Comparison of ENCODE assay signal across 20 cellular contexts in the genomic region with DNA sequence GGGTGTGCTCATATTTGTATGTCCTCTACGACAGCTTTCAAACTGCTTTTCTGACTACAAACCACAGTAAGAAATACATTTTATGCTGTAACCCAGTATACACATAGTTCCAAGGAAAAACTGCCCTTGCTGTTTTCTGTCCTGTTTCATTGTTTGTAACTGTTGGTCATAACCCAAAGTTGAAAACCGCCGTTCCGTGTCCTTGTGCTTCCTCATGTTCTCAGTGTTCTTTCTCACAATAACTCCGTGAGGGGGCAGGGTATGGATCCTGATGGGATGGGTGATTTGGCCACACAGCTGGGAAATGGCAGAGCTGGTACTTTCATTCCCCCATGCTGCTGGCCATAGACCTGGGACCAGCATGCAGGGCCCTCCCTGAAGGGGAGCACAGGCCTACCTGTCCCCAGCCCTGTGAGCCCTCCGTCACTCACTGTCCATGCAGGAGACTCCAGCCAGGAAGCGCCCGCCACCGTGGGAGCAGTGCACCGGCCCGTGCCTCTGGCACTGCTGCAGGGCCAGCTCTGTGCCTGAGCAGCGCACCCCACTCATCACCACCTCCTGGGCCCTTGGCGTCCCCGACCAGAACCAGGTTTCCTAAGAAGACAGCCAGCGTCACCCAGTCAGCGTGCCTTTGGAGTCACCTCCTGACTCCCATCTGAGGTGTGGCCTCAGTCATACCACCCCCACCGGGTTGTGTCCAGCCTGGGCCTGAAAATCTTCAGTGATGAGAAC. TPM values are rescaled to one million over a fixed set of nuclear protein-coding genes. Genes with fewer than 3 reads are reported as not detected.
DNase-seq lines count a peak whose midpoint lies in the region; ATAC-seq and TF ChIP-seq lines count a peak whose summit lies in the region.
"Had no signal": no experiment of that assay in that cellular context is flagged by ENCODE, and none has a peak within 500 bp of the region (broad histone marks: within the 10 kb centered on the region; RNA-seq: fewer than 3 reads in every experiment).

No MANE protein-coding gene starts in this region.

- H4K91ac ChIP-seq in mesenchymal stem cell (ENCODE audit: low read length), result no peak overlapping the region

- no peak overlapping the region for H3K4ac ChIP-seq in mesenchymal stem cell (ENCODE audit: low read depth in 1 of 2, low read length in 2 of 2)

- no peak overlapping the region for H2BK12ac ChIP-seq in mesenchymal stem cell (ENCODE audit: low read length in 2 of 2)

- peak; percentile 2 for DNase-seq in GM13977 (ENCODE audit: low spot score)
- DNase-seq in MM.1S, result no peak
- peak; percentile 43 for DNase-seq in endodermal cell
- DNase-seq in renal cortical epithelial cell (ENCODE audit: low read depth), result peak; percentile 51
- DNase-seq in mesenchymal stem cell, result no peak
- DNase-seq in medulla oblongata (ENCODE audit: extremely low spot score), result no peak
- no peak for DNase-seq in G401 (ENCODE audit: low spot score)
- DNase-seq: ACHN; AML-193; CD4-positive, CD25-positive, alpha-beta regulatory T cell; DMS153; GF-D8; HFFc6; NCI-H1417 treated with DMSO at 0.1 percent for 48 hours; NCI-H1930; NCI-H526 had no signal

- no peak overlapping the region for H3K27ac Mint-ChIP-seq in endodermal cell
- H3K27ac Mint-ChIP-seq: HFFc6 had no signal

- H3K27me3 Mint-ChIP-seq in endodermal cell (ENCODE audit: insufficient read depth), result no peaks in the 10 kb centered on the region
- H3K27me3 Mint-ChIP-seq: CD4-positive, CD25-positive, alpha-beta regulatory T cell had no signal

- H2BK5ac ChIP-seq in mesenchymal stem cell (ENCODE audit: low read depth, low read length, poor library complexity, severe bottlenecking), result no peak overlapping the region

- no peak for ATAC-seq in esophagus mucosa
- ATAC-seq: GM12878, Panc1 had no signal

- H2BK120ac ChIP-seq in mesenchymal stem cell (ENCODE audit: low read depth, low read length), result no peak overlapping the region

- no peaks in the 10 kb centered on the region for H3K27me3 ChIP-seq in MM.1S (replicated peaks; ENCODE audit: insufficient read depth, low read length)
- no peaks in the 10 kb centered on the region for H3K27me3 ChIP-seq in endodermal cell (ENCODE audit: control insufficient read depth, insufficient read depth, low read length, poor library complexity, severe bottlenecking)
- H3K27me3 ChIP-seq in mesenchymal stem cell (ENCODE audit: control insufficient read depth in 1 of 2, insufficient read depth in 1 of 2, low read length in 2 of 2), result no peaks in the 10 kb centered on the region
- H3K27me3 ChIP-seq: SJSA1 had no signal

- peaks cover 5% of the 10 kb centered on the region for H3K4me1 Mint-ChIP-seq in endodermal cell

- H3K18ac ChIP-seq in mesenchymal stem cell (ENCODE audit: low read depth in 1 of 2, low read length in 2 of 2), result no peak overlapping the region

- H3K4me3 Mint-ChIP-seq in endodermal cell, result no peak overlapping the region
- H3K4me3 Mint-ChIP-seq: CD4-positive, CD25-positive, alpha-beta regulatory T cell; HFFc6 had no signal

- peak overlapping the region; percentile 78; the same call in 1 of the 2 replicates for H3K27ac ChIP-seq in MM.1S (ENCODE audit: low read length)
- no peak overlapping the region for H3K27ac ChIP-seq in endodermal cell (ENCODE audit: low read depth, low read length)
- H3K27ac ChIP-seq in mesenchymal stem cell (ENCODE audit: low read length, poor library complexity, severe bottlenecking), result no peak overlapping the region
- H3K27ac ChIP-seq: SJSA1 had no signal

- H2AFZ ChIP-seq in MM.1S (ENCODE audit: low read length), result no peak overlapping the region
- no peak overlapping the region for H2AFZ ChIP-seq in mesenchymal stem cell (ENCODE audit: low read depth, low read length)

- no peaks in the 10 kb centered on the region for H3K79me2 ChIP-seq in MM.1S (ENCODE audit: low read length)

- H3K14ac ChIP-seq in mesenchymal stem cell (ENCODE audit: low read length in 2 of 2), result peak overlapping the region in 1 of 2 experiments; percentile 9

- in situ Hi-C loops in GM13977 (cut with MboI; ENCODE audit: low pct_unique_long_range_greater_than_20kb, low sequenced_read_pairs, unreplicated experiment) (no loop called here), G401 (cut with HindIII; ENCODE audit: low sequenced_read_pairs) (no loop called here)

- H3K79me1 ChIP-seq in mesenchymal stem cell (replicated peaks; ENCODE audit: low read length, poor library complexity, severe bottlenecking), result no peaks in the 10 kb centered on the region

- H2BK15ac ChIP-seq in mesenchymal stem cell (ENCODE audit: low read depth, poor library complexity, severe bottlenecking), result no peak overlapping the region

- no peaks in the 10 kb centered on the region for H4K20me1 ChIP-seq in MM.1S (ENCODE audit: insufficient read depth, low read length)

- H3K36me3 ChIP-seq in MM.1S (replicated peaks; ENCODE audit: insufficient read depth, low read length) (no peaks in the 10 kb centered on the region), endodermal cell (ENCODE audit: control insufficient read depth, insufficient read depth, low read length) (no peaks in the 10 kb centered on the region), mesenchymal stem cell (ENCODE audit: control insufficient read depth in 1 of 2, insufficient read depth in 2 of 2, low read depth in 1 of 2, low read length in 2 of 2) (peaks cover 54 to 80% of the 10 kb centered on the region in 2 experiments)

- H3K4me1 ChIP-seq in MM.1S (ENCODE audit: low read length) (peaks cover 63% of the 10 kb centered on the region), endodermal cell (ENCODE audit: control insufficient read depth, insufficient read depth, low read length) (peaks cover 10% of the 10 kb centered on the region), mesenchymal stem cell (ENCODE audit: control insufficient read depth, insufficient read depth, low read depth, low read length) (peaks cover 25% of the 10 kb centered on the region)

- H3K4me3 ChIP-seq in MM.1S (ENCODE audit: low read length) (no peak overlapping the region), endodermal cell (ENCODE audit: low read length) (no peak overlapping the region), mesenchymal stem cell (ENCODE audit: insufficient read depth in 1 of 2, low read depth in 1 of 2, low read length in 2 of 2) (no peak overlapping the region)
- H3K4me3 ChIP-seq: GM12878, SJSA1 had no signal

- no peaks in the 10 kb centered on the region for H3K9me3 Mint-ChIP-seq in endodermal cell
- H3K9me3 Mint-ChIP-seq: HFFc6 had no signal

- H3K9ac ChIP-seq in MM.1S (ENCODE audit: low read length) (no peak overlapping the region), endodermal cell (ENCODE audit: extremely low read depth, low read length, poor library complexity, severe bottlenecking) (no peak overlapping the region), mesenchymal stem cell (ENCODE audit: low read length) (no peak overlapping the region)

- no peak overlapping the region for H3K23ac ChIP-seq in mesenchymal stem cell (ENCODE audit: low read length in 2 of 2)

- no peaks in the 10 kb centered on the region for H3K36me3 Mint-ChIP-seq in endodermal cell (ENCODE audit: low read depth)

- WGBS in endodermal cell (ENCODE audit: insufficient coverage in 1 of 2, insufficient read length in 1 of 2), 2 experiments, result 95 to 96% methylated on average over 13 to 17 of the region's 17 CpGs
- WGBS in mesenchymal stem cell, result 94% methylated on average over 17 of the region's 17 CpGs

- peaks cover 21% of the 10 kb centered on the region for H3F3A ChIP-seq in MM.1S (ENCODE audit: insufficient read depth, low read length)

- H2AK5ac ChIP-seq in mesenchymal stem cell (ENCODE audit: low read length, severe bottlenecking), result no peak overlapping the region

- peak overlapping the region; percentile 48 for H3K4me2 ChIP-seq in MM.1S (ENCODE audit: low read depth, low read length)
- H3K4me2 ChIP-seq in mesenchymal stem cell (ENCODE audit: low read length, poor library complexity, severe bottlenecking), result no peak overlapping the region

- no peak overlapping the region for H4K8ac ChIP-seq in mesenchymal stem cell (ENCODE audit: low read length)

- no peaks in the 10 kb centered on the region for H3K9me3 ChIP-seq in MM.1S (replicated peaks; ENCODE audit: insufficient read depth, low read length)
- no peaks in the 10 kb centered on the region for H3K9me3 ChIP-seq in endodermal cell (ENCODE audit: control insufficient read depth, low read length)
- no peaks in the 10 kb centered on the region for H3K9me3 ChIP-seq in mesenchymal stem cell (ENCODE audit: control insufficient read depth, low read length)
- H3K9me3 ChIP-seq: SJSA1 had no signal

- no peaks in the 10 kb centered on the region for H3K9me2 ChIP-seq in MM.1S (replicated peaks; ENCODE audit: insufficient read depth, low read length)

- TF ChIP-seq CTCF in GM13977 (IDR thresholded peaks at IDR 0.05; ENCODE audit: extremely low read depth, insufficient read depth, missing control alignments) (no peak), MM.1S (IDR thresholded peaks at IDR 0.05; ENCODE audit: low read length) (no peak), endodermal cell (conservative IDR thresholded peaks at IDR 0.05) (no peak)

RNA-seq across cellular contexts. Expression of a gene that starts 12.7 kb away (rescaled TPM):
- under 1 TPM; 0.57 to 0.77 TPM for total RNA-seq in endodermal cell
- 4.0 TPM for polyA plus RNA-seq in endodermal cell (2013, experiment 1 of 2)
- polyA plus RNA-seq in endodermal cell (2013, experiment 2 of 2), result 4.2 TPM
- total RNA-seq in renal cortical epithelial cell, result 20.1 and 24.3 TPM in 2 replicates
- polyA plus RNA-seq in mesenchymal stem cell (2013, experiment 1 of 2), result 4.6 TPM
- polyA plus RNA-seq in mesenchymal stem cell (2013, experiment 2 of 2), result 4.5 TPM
- total RNA-seq in esophagus mucosa, result 1.1 TPM
- total RNA-seq in G401 (2014; rRNA removed; shearing (Covaris generic)), result not detected in 2 replicates
- total RNA-seq: CD4-positive, CD25-positive, alpha-beta regulatory T cell had no signal

Comparison
In these comparisons a context has a peak if more than half of its experiments do, and no peak if none do; other contexts are left out.
1. DNase-seq: peak in GM13977 (single experiment), endodermal cell (single experiment) and renal cortical epithelial cell (single experiment); none in MM.1S (single experiment), mesenchymal stem cell (single experiment), medulla oblongata (single experiment) and G401 (single experiment).